In genomic region chr10:32963102-32963501, GRCh38 we compare ENCODE assay signal across 12 cellular contexts. TPM values are rescaled to one million over a fixed set of nuclear protein-coding genes. Genes with fewer than 3 reads are reported as not detected.
DNase-seq lines count a peak whose midpoint lies in the region; ATAC-seq and FAIRE-seq lines count a peak whose summit lies in the region.
"Had no signal": no experiment of that assay in that cellular context is flagged by ENCODE, and none has a peak within 500 bp of the region (broad histone marks: within the 10 kb centered on the region; RNA-seq: fewer than 3 reads in every experiment).

No MANE protein-coding gene starts in this region.

- CTCF ChIA-PET in naive thymus-derived CD4-positive, alpha-beta T cell (lab: Charles Lee), result no interaction called here

- H3K4me3 ChIP-seq in skeletal muscle satellite cell (ENCODE audit: low read length), result peak overlapping the region; percentile 9
- H3K4me3 ChIP-seq in naive thymus-derived CD4-positive, alpha-beta T cell (ENCODE audit: low read length), result no peak overlapping the region

- peak overlapping the region; percentile 71 for H3K9ac ChIP-seq in skeletal muscle satellite cell (ENCODE audit: low read depth, low read length)

- peak overlapping the region; percentile 66 for H3K4me2 ChIP-seq in skeletal muscle satellite cell (ENCODE audit: low read length)

- H3K4me1 Mint-ChIP-seq in naive thymus-derived CD4-positive, alpha-beta T cell, result peaks cover 8 to 26% (median 23%) of the 10 kb centered on the region in 7 donors

- H3K36me3 Mint-ChIP-seq in naive thymus-derived CD4-positive, alpha-beta T cell, result peaks cover 0 to 4% (median 0%) of the 10 kb centered on the region in 5 donors
- H3K36me3 Mint-ChIP-seq: stimulated activated memory B cell treated with anti-CD40 and anti-IgM and Interleukin-4, amounts not matched to agents 10 μg/mL and 1 μg/mL and 100 μg/mL, for 72 hours had no signal

- H3K27ac Mint-ChIP-seq in naive thymus-derived CD4-positive, alpha-beta T cell, result no peak overlapping the region

- POLR2A ChIA-PET in naive thymus-derived CD4-positive, alpha-beta T cell (lab: Charles Lee), result no interaction called here

- no peaks in the 10 kb centered on the region for H3K36me3 ChIP-seq in skeletal muscle satellite cell (ENCODE audit: insufficient read depth, low read length)
- no peaks in the 10 kb centered on the region for H3K36me3 ChIP-seq in naive thymus-derived CD4-positive, alpha-beta T cell (ENCODE audit: control insufficient read depth in 2 of 3, insufficient read depth in 3 of 3, low read length in 3 of 3)

- no peaks in the 10 kb centered on the region for H3K9me3 ChIP-seq in skeletal muscle satellite cell (replicated peaks; ENCODE audit: low read length)
- no peaks in the 10 kb centered on the region for H3K9me3 ChIP-seq in naive thymus-derived CD4-positive, alpha-beta T cell (ENCODE audit: control insufficient read depth in 2 of 3, low read length in 3 of 3)

- DNase-seq in GM03348 (ENCODE audit: low spot score) (peak; percentile 37), RCC 7860 (ENCODE audit: low spot score) (no peak), fibroblast of peridontal ligament (ENCODE audit: extremely low read depth) (peak; percentile 91), NCI-H446 (lab: John Stamatoyannopoulos, UW) (no peak)
- no peak for DNase-seq in stimulated activated CD4-positive, alpha-beta T cell treated with anti-CD3 and anti-CD28 coated beads, Interleukin-4, amount 100 ng/mL, for 4 hours
- no peak for DNase-seq in naive thymus-derived CD4-positive, alpha-beta T cell
- DNase-seq: aorta, NCI-H146, T1000 had no signal

- H3K27ac ChIP-seq in naive thymus-derived CD4-positive, alpha-beta T cell (ENCODE audit: low read depth, low read length), result no peak overlapping the region

- peaks cover 0 to 26% (median 0%) of the 10 kb centered on the region in 5 donors for H3K27me3 Mint-ChIP-seq in naive thymus-derived CD4-positive, alpha-beta T cell
- H3K27me3 Mint-ChIP-seq: stimulated activated memory B cell treated with anti-CD40 and anti-IgM and Interleukin-4, amounts not matched to agents 10 μg/mL and 1 μg/mL and 100 μg/mL, for 72 hours had no signal

- H3K27me3 ChIP-seq in skeletal muscle satellite cell (ENCODE audit: control insufficient read depth, insufficient read depth, low read length), result no peaks in the 10 kb centered on the region
- H3K27me3 ChIP-seq in naive thymus-derived CD4-positive, alpha-beta T cell (ENCODE audit: control insufficient read depth in 2 of 2, insufficient read depth in 2 of 2, low read length in 2 of 2), result no peaks in the 10 kb centered on the region

- H3K4me3 Mint-ChIP-seq in naive thymus-derived CD4-positive, alpha-beta T cell, result no peak overlapping the region
- H3K4me3 Mint-ChIP-seq: stimulated activated memory B cell treated with anti-CD40 and anti-IgM and Interleukin-4, amounts not matched to agents 10 μg/mL and 1 μg/mL and 100 μg/mL, for 72 hours had no signal

- peaks cover 0 to 2% (median 0%) of the 10 kb centered on the region in 11 donors for H3K9me3 Mint-ChIP-seq in naive thymus-derived CD4-positive, alpha-beta T cell

- H3K4me1 ChIP-seq in skeletal muscle satellite cell (ENCODE audit: control insufficient read depth, insufficient read depth, low read length), result peaks cover 48% of the 10 kb centered on the region
- no peaks in the 10 kb centered on the region for H3K4me1 ChIP-seq in naive thymus-derived CD4-positive, alpha-beta T cell (ENCODE audit: control insufficient read depth in 2 of 2, insufficient read depth in 2 of 2, low read length in 2 of 2)

- intact Hi-C loops in naive thymus-derived CD4-positive, alpha-beta T cell (cut with micrococcal nuclease), result no loop called here

- no peak for ATAC-seq in naive thymus-derived CD4-positive, alpha-beta T cell
- ATAC-seq: stimulated activated memory B cell treated with anti-CD40 and anti-IgM and Interleukin-4, amounts not matched to agents 10 μg/mL and 1 μg/mL and 100 μg/mL, for 72 hours had no signal

- FAIRE-seq in RCC 7860 (lab: Jason Lieb, UNC), result peak; percentile 51
- FAIRE-seq: H1 had no signal

RNA-seq across cellular contexts. Expression of gene ITGB1, which starts 5.1 kb away (rescaled TPM):
- 1,153 and 1,263 TPM in 2 replicates for total RNA-seq in skeletal muscle satellite cell (2012; rRNA removed)
- total RNA-seq in naive thymus-derived CD4-positive, alpha-beta T cell, result 100 to 1,000 TPM in 1 of 5 experiments, 10 to 100 TPM in 4; 43.2 to 205 (median 60.8) TPM
- 10 to 100 TPM; 26.5 to 36.1 TPM for polyA plus RNA-seq in naive thymus-derived CD4-positive, alpha-beta T cell

Comparison
In these comparisons a context has a peak if more than half of its experiments do, and no peak if none do; other contexts are left out.
1. DNase-seq: peak in GM03348 (single experiment) and fibroblast of peridontal ligament (single experiment); none in RCC 7860 (single experiment), NCI-H446 (0 of 2), stimulated activated CD4-positive, alpha-beta T cell treated with anti-CD3 and anti-CD28 coated beads, Interleukin-4, amount 100 ng/mL, for 4 hours (0 of 2) and naive thymus-derived CD4-positive, alpha-beta T cell (0 of 9).